ENCODE assay signal across 15 cellular contexts in genomic region chr11:60633645-60634044, GRCh38.
A peak's percentile ranks its signal among the peaks of the same experiment; 100 is the strongest.
DNase-seq lines count a peak whose midpoint lies in the region; ATAC-seq lines count a peak whose summit lies in the region.
"Had no signal": no experiment of that assay in that cellular context is flagged by ENCODE, and none has a peak within 500 bp of the region (broad histone marks: within the 10 kb centered on the region; RNA-seq: fewer than 3 reads in every experiment).

No MANE protein-coding gene starts in this region.

- peak; percentile 61 for DNase-seq in Jurkat, Clone E6-1 (ENCODE audit: low read depth, low spot score)
- DNase-seq in midbrain (lab: John Stamatoyannopoulos, UW) (no peak), epidermal melanocyte (ENCODE audit: insufficient read length, low spot score) (no peak), activated gamma-delta T cell (lab: John Stamatoyannopoulos, UW) (no peak), HK-2 (ENCODE audit: unreplicated experiment) (no peak)
- DNase-seq: activated naive CD8-positive, alpha-beta T cell treated with anti-CD3 and anti-CD28 coated beads, Interleukin-2, amount 50 U/mL, for 24 hours; GF-D8; islet precursor cell; NCI-H2029 treated with DMSO at 0.1 percent for 48 hours; right lobe of liver; upper lobe of left lung had no signal

- H3K4me3 ChIP-seq in Jurkat, Clone E6-1 (ENCODE audit: low read length): no peak overlapping the region
- H3K4me3 ChIP-seq: right lobe of liver, upper lobe of left lung had no signal

- peak; percentile 59 for ATAC-seq in GM18498 (IDR thresholded peaks at IDR 0.05; ENCODE audit: unreplicated experiment)
- ATAC-seq in GM19463 (IDR thresholded peaks at IDR 0.05; ENCODE audit: unreplicated experiment): peak; percentile 75
- peak; percentile 42 for ATAC-seq in HG02870 (IDR thresholded peaks at IDR 0.05; ENCODE audit: unreplicated experiment)
- ATAC-seq: activated naive CD8-positive, alpha-beta T cell treated with anti-CD3 and anti-CD28 coated beads, Interleukin-2, amount 50 U/mL, for 24 hours; natural killer cell treated with Interleukin-12 subunit alpha and Interleukin-12 subunit beta and Interleukin-15 and Interleukin-18, amount 100 ng/mL, for 72 hours; right lobe of liver had no signal
